Comparison of ENCODE assay signal across 14 cellular contexts in the genomic region with DNA sequence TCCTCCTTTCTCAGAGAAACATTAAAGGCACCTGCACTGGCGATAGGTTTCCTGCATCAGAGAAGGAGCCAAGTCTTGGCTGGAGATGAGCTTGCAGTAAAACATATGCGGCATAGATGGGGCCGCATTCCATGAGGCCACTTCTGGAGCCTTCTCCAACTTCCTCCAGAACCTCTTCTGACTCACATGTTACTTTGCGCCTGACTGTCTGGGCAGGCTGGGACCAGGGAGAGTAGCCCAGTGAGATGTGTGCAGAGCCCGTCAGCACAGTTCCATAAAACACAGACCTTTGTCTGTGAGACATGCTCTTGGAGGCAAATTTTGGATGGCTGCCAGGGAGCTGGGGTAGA. TPM values are rescaled to one million over a fixed set of nuclear protein-coding genes. Genes with fewer than 3 reads are reported as not detected.
DNase-seq lines count a peak whose midpoint lies in the region; ATAC-seq and TF ChIP-seq lines count a peak whose summit lies in the region.
"Had no signal": no experiment of that assay in that cellular context is flagged by ENCODE, and none has a peak within 500 bp of the region (broad histone marks: within the 10 kb centered on the region; RNA-seq: fewer than 3 reads in every experiment).

No MANE protein-coding gene starts in this region.

- H3K4me3 Mint-ChIP-seq in activated CD4-positive, alpha-beta T cell treated with anti-CD3 and anti-CD28 coated beads for 36 hours = no peak overlapping the region
- no peak overlapping the region for H3K4me3 Mint-ChIP-seq in activated CD4-positive, alpha-beta T cell treated with anti-CD3 and anti-CD28 coated beads, Interleukin-2, amount 10 ng/mL, durations not matched to agents 24 days and 14 days
- H3K4me3 Mint-ChIP-seq in activated T-helper 17 cell treated with anti-CD3 and anti-CD28 coated beads, Interleukin-2, amount 50 U/mL, for 72 hours = no peak overlapping the region
- H3K4me3 Mint-ChIP-seq: activated naive CD4-positive, alpha-beta T cell treated with anti-CD3 and anti-CD28 coated beads, Interleukin-2, amount 10 ng/mL, durations not matched to agents 7 days and 5 days; CD4-positive, alpha-beta memory T cell; H9 had no signal

- peaks cover 3% of the 10 kb centered on the region for H3K36me3 Mint-ChIP-seq in activated CD4-positive, alpha-beta T cell treated with anti-CD3 and anti-CD28 coated beads for 36 hours (ENCODE audit: low read depth)
- peaks cover 4% of the 10 kb centered on the region for H3K36me3 Mint-ChIP-seq in activated CD4-positive, alpha-beta T cell treated with anti-CD3 and anti-CD28 coated beads, Interleukin-2, amount 10 ng/mL, durations not matched to agents 24 days and 14 days (ENCODE audit: low read depth)
- H3K36me3 Mint-ChIP-seq in activated T-helper 17 cell treated with anti-CD3 and anti-CD28 coated beads, Interleukin-2, amount 50 U/mL, for 72 hours (ENCODE audit: low read depth) = peaks cover 26% of the 10 kb centered on the region
- H3K36me3 Mint-ChIP-seq: activated naive CD4-positive, alpha-beta T cell treated with anti-CD3 and anti-CD28 coated beads, Interleukin-2, amount 10 ng/mL, durations not matched to agents 7 days and 5 days had no signal

- peak; percentile 37 for ATAC-seq in activated CD4-positive, alpha-beta T cell treated with anti-CD3 and anti-CD28 coated beads for 36 hours
- ATAC-seq in activated T-helper 17 cell treated with anti-CD3 and anti-CD28 coated beads, Interleukin-2, amount 50 U/mL, for 72 hours (replicated peaks) = peak; percentile 10
- peak in 1 of 2 donors; percentile 10 for ATAC-seq in gastrocnemius medialis

- no peaks in the 10 kb centered on the region for H3K27me3 Mint-ChIP-seq in activated CD4-positive, alpha-beta T cell treated with anti-CD3 and anti-CD28 coated beads for 36 hours
- H3K27me3 Mint-ChIP-seq in activated CD4-positive, alpha-beta T cell treated with anti-CD3 and anti-CD28 coated beads, Interleukin-2, amount 10 ng/mL, durations not matched to agents 24 days and 14 days = no peaks in the 10 kb centered on the region
- no peaks in the 10 kb centered on the region for H3K27me3 Mint-ChIP-seq in activated T-helper 17 cell treated with anti-CD3 and anti-CD28 coated beads, Interleukin-2, amount 50 U/mL, for 72 hours
- H3K27me3 Mint-ChIP-seq: activated naive CD4-positive, alpha-beta T cell treated with anti-CD3 and anti-CD28 coated beads, Interleukin-2, amount 10 ng/mL, durations not matched to agents 7 days and 5 days; CD4-positive, alpha-beta memory T cell had no signal

- H3K4me3 ChIP-seq in esophagus squamous epithelium (no peak overlapping the region), gastrocnemius medialis (no peak overlapping the region), BE2C (ENCODE audit: low read depth, low read length) (no peak overlapping the region)
- H3K4me3 ChIP-seq: transverse colon had no signal

- H3K4me1 ChIP-seq in esophagus squamous epithelium (peaks cover 8 to 44% (median 17%) of the 10 kb centered on the region in 3 donors), gastrocnemius medialis (peaks cover 38 to 42% of the 10 kb centered on the region in 2 donors), BE2C (peaks cover 12% of the 10 kb centered on the region)

- no peak overlapping the region for H3K27ac Mint-ChIP-seq in activated CD4-positive, alpha-beta T cell treated with anti-CD3 and anti-CD28 coated beads for 36 hours
- H3K27ac Mint-ChIP-seq in activated CD4-positive, alpha-beta T cell treated with anti-CD3 and anti-CD28 coated beads, Interleukin-2, amount 10 ng/mL, durations not matched to agents 24 days and 14 days = no peak overlapping the region
- no peak overlapping the region for H3K27ac Mint-ChIP-seq in activated T-helper 17 cell treated with anti-CD3 and anti-CD28 coated beads, Interleukin-2, amount 50 U/mL, for 72 hours
- H3K27ac Mint-ChIP-seq: activated naive CD4-positive, alpha-beta T cell treated with anti-CD3 and anti-CD28 coated beads, Interleukin-2, amount 10 ng/mL, durations not matched to agents 7 days and 5 days had no signal

- WGBS in esophagus squamous epithelium, 2 donors = 42 to 48% methylated on average over 4 to 5 of the region's 5 CpGs

- POLR2A ChIA-PET in activated CD4-positive, alpha-beta T cell treated with anti-CD3 and anti-CD28 coated beads for 36 hours (lab: Charles Lee) = no interaction called here

- H3K27me3 ChIP-seq in esophagus squamous epithelium = no peaks in the 10 kb centered on the region
- no peaks in the 10 kb centered on the region for H3K27me3 ChIP-seq in gastrocnemius medialis
- H3K27me3 ChIP-seq in BE2C = no peaks in the 10 kb centered on the region
- H3K27me3 ChIP-seq: neutrophil, transverse colon had no signal

- H3K9me3 Mint-ChIP-seq in activated CD4-positive, alpha-beta T cell treated with anti-CD3 and anti-CD28 coated beads for 36 hours (ENCODE audit: low read depth) = no peaks in the 10 kb centered on the region
- no peaks in the 10 kb centered on the region for H3K9me3 Mint-ChIP-seq in activated CD4-positive, alpha-beta T cell treated with anti-CD3 and anti-CD28 coated beads, Interleukin-2, amount 10 ng/mL, durations not matched to agents 24 days and 14 days
- H3K9me3 Mint-ChIP-seq in activated T-helper 17 cell treated with anti-CD3 and anti-CD28 coated beads, Interleukin-2, amount 50 U/mL, for 72 hours = no peaks in the 10 kb centered on the region
- H3K9me3 Mint-ChIP-seq: activated naive CD4-positive, alpha-beta T cell treated with anti-CD3 and anti-CD28 coated beads, Interleukin-2, amount 10 ng/mL, durations not matched to agents 7 days and 5 days; H9 had no signal

- H3K36me3 ChIP-seq in esophagus squamous epithelium = peaks cover 0 to 53% (median 0%) of the 10 kb centered on the region in 3 donors
- peaks cover 0 to 15% of the 10 kb centered on the region in 2 donors for H3K36me3 ChIP-seq in gastrocnemius medialis
- peaks cover 9% of the 10 kb centered on the region for H3K36me3 ChIP-seq in BE2C
- H3K36me3 ChIP-seq: neutrophil had no signal

- H3K9me3 ChIP-seq in esophagus squamous epithelium (no peaks in the 10 kb centered on the region), gastrocnemius medialis (no peaks in the 10 kb centered on the region), BE2C (no peaks in the 10 kb centered on the region)
- H3K9me3 ChIP-seq: neutrophil, transverse colon had no signal

- TF ChIP-seq POLR2A in esophagus squamous epithelium (IDR thresholded peaks at IDR 0.05) = no peak
- TF ChIP-seq POLR2A in gastrocnemius medialis (IDR thresholded peaks at IDR 0.05) = no peak

- in situ Hi-C loops in gastrocnemius medialis (cut with MboI; ENCODE audit: low sequenced_read_pairs in 4 of 4) = loop anchor here (5.0 to 10.0 kb wide), 4 partner anchors 63 to 245 kb away; a partner anchor contains a TSS

- H3K27ac ChIP-seq in esophagus squamous epithelium (peak overlapping the region; percentile 54 to 83 (median 80)), gastrocnemius medialis (peak overlapping the region in 3 of 4 donors; percentile 68 to 88 (median 69))
- H3K27ac ChIP-seq: neutrophil had no signal

- no peak for DNase-seq in activated CD4-positive, alpha-beta T cell treated with anti-CD3 and anti-CD28 coated beads for 36 hours
- no peak for DNase-seq in activated CD4-positive, alpha-beta T cell treated with anti-CD3 and anti-CD28 coated beads, Interleukin-2, amount 10 ng/mL, durations not matched to agents 24 days and 14 days
- no peak for DNase-seq in esophagus squamous epithelium (lab: John Stamatoyannopoulos, UW)
- no peak for DNase-seq in gastrocnemius medialis
- no peak for DNase-seq in NCI-H526 treated with DMSO at 0.1 percent for 48 hours (lab: John Stamatoyannopoulos, UW)
- DNase-seq in DMS79 treated with DMSO at 0.1 percent for 48 hours (lab: John Stamatoyannopoulos, UW) = no peak
- no peak for DNase-seq in BE2C
- DNase-seq: NCI-H2107 had no signal

- intact Hi-C loops in activated CD4-positive, alpha-beta T cell treated with anti-CD3 and anti-CD28 coated beads for 36 hours (cut with DNase I, micrococcal nuclease) = loop anchor here (1.0 kb wide), 2 partner anchors 195 to 247 kb away; a partner anchor contains a TSS
- intact Hi-C loops in activated CD4-positive, alpha-beta T cell treated with anti-CD3 and anti-CD28 coated beads, Interleukin-2, amount 10 ng/mL, durations not matched to agents 24 days and 14 days (cut with micrococcal nuclease) = loop anchor here (1.0 kb wide), 2 partner anchors 195 to 247 kb away; a partner anchor contains a TSS
- intact Hi-C loops in esophagus squamous epithelium (cut with DNase I) = loop anchor here (5.0 to 10.0 kb wide), 4 partner anchors 65 to 248 kb away; a partner anchor contains a TSS
- intact Hi-C loops in gastrocnemius medialis (cut with DNase I; ENCODE audit: low total_unique reads) = loop anchor here (1.0 to 2.0 kb wide), 4 partner anchors 62 to 247 kb away; a partner anchor contains a TSS

- H3K4me1 Mint-ChIP-seq in activated CD4-positive, alpha-beta T cell treated with anti-CD3 and anti-CD28 coated beads for 36 hours = peaks cover 7% of the 10 kb centered on the region
- peaks cover 5% of the 10 kb centered on the region for H3K4me1 Mint-ChIP-seq in activated CD4-positive, alpha-beta T cell treated with anti-CD3 and anti-CD28 coated beads, Interleukin-2, amount 10 ng/mL, durations not matched to agents 24 days and 14 days
- peaks cover 6% of the 10 kb centered on the region for H3K4me1 Mint-ChIP-seq in activated T-helper 17 cell treated with anti-CD3 and anti-CD28 coated beads, Interleukin-2, amount 50 U/mL, for 72 hours

- TF ChIP-seq CTCF in esophagus squamous epithelium (IDR thresholded peaks at IDR 0.05) (no peak), gastrocnemius medialis (IDR thresholded peaks at IDR 0.05 in 4 of 5, conservative IDR thresholded peaks at IDR 0.05 in 1 of 5) (no peak), BE2C (IDR thresholded peaks at IDR 0.05; ENCODE audit: low read depth, low read length) (no peak)

- CTCF ChIA-PET in activated CD4-positive, alpha-beta T cell treated with anti-CD3 and anti-CD28 coated beads for 36 hours (lab: Charles Lee) = interaction anchor here (1.0 to 8.0 kb wide), 10 partner anchors 33 to 254 kb away, joined by 3 to 124 read pairs (median 5); a partner anchor contains a TSS

RNA-seq across cellular contexts. Expression of a gene that starts 55.4 kb away (rescaled TPM):
- total RNA-seq in activated CD4-positive, alpha-beta T cell treated with anti-CD3 and anti-CD28 coated beads for 36 hours = 10 to 100 TPM; 16.8 to 27.1 TPM
- 17.8 and 18.0 TPM in 2 replicates for total RNA-seq in activated CD4-positive, alpha-beta T cell treated with anti-CD3 and anti-CD28 coated beads, Interleukin-2, amount 10 ng/mL, durations not matched to agents 24 days and 14 days
- total RNA-seq in activated T-helper 17 cell treated with anti-CD3 and anti-CD28 coated beads, Interleukin-2, amount 50 U/mL, for 72 hours = 10 to 100 TPM in 1 of 2 donors, 1 to 10 TPM in 1; 6.2 to 19.2 TPM
- total RNA-seq in esophagus squamous epithelium (10 to 100 TPM; 10.6 to 32.9 (median 22.7) TPM), gastrocnemius medialis (10 to 100 TPM in 2 of 4 donors, 1 to 10 TPM in 2; 5.1 to 23.7 (median 9.8) TPM)
- polyA plus RNA-seq in BE2C (2012; ENCODE audit: insufficient read depth, insufficient read length, low read depth) = 55.8 TPM
